Comparison of ENCODE assay signal across 21 cellular contexts in the genomic region with DNA sequence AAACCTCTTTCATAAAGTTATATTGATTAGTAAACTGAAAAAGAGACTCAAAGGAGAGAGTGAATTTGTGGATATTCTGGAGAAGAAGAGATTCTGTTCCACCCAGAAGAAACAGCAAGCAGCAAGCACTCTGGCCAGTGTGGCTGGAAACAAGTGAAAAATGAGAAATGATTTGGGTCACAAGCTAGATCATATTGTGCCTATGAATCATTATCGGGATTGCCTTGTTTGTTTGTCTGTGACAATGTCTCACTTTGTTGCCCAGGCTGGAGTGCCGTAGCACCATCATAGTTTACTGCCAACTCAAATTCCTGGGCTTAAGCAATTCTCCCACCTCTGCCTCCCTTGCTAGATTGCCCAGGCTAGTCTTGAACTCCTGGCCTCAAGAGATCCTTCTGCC.
"Had no signal": no experiment of that assay in that cellular context is flagged by ENCODE, and none has a peak within 500 bp of the region (broad histone marks: within the 10 kb centered on the region; RNA-seq: fewer than 3 reads in every experiment).

No MANE protein-coding gene starts in this region.

- H3K9me3 ChIP-seq: SJCRH30 had no signal

- H3K27me3 ChIP-seq: SJCRH30 had no signal

- H3K4me1 ChIP-seq: SJCRH30 had no signal

- H3K4me3 ChIP-seq: SJCRH30, SK-N-MC had no signal

- H3K36me3 ChIP-seq: SJCRH30 had no signal

- H3K27ac ChIP-seq: SJCRH30, SK-N-MC had no signal

- ATAC-seq: Panc1, Right ventricle myocardium inferior had no signal

- DNase-seq: KBM-7, MV-4-11, NCI-H1092, NCI-H1105 treated with DMSO at 0.1 percent for 48 hours, NCI-H1417 treated with DMSO at 0.1 percent for 48 hours, NCI-H146, NCI-H1694 treated with DMSO at 0.1 percent for 48 hours, NCI-H1930, NCI-H2081 treated with DMSO at 0.1 percent for 48 hours, NCI-H2171, NCI-H226, NCI-H446, NCI-H510A, NCI-H524 treated with DMSO at 0.1 percent for 48 hours, NCI-H69, NCI-H774, SHP77 treated with DMSO at 0.1 percent for 48 hours, SJCRH30 had no signal
